Comparison of ENCODE assay signal across 13 cellular contexts in the genomic region with DNA sequence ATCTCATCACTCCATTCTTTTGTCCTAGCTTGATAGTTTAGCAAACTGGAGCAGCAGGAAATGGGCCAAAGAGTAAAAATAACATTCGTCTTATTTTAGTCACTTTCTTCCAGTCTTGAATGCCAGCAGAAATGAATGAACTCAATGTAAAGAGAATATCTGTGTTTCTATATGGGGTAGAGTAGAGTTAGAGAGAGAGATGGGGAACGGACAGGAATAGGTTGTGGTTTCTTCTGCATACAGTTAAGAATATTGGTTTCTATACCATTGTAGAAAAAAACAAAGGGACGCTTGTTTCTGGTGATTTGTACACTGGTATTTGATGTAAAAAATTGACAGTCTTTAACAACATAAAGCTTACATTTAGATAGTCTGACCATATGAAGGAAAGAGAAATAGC. TPM values are rescaled to one million over a fixed set of nuclear protein-coding genes. Genes with fewer than 3 reads are reported as not detected.
DNase-seq lines count a peak whose midpoint lies in the region; ATAC-seq and TF ChIP-seq lines count a peak whose summit lies in the region.
"Had no signal": no experiment of that assay in that cellular context is flagged by ENCODE, and none has a peak within 500 bp of the region (broad histone marks: within the 10 kb centered on the region; RNA-seq: fewer than 3 reads in every experiment).

No MANE protein-coding gene starts in this region.

- no peaks in the 10 kb centered on the region for H3K9me3 Mint-ChIP-seq in activated CD4-positive, alpha-beta T cell treated with anti-CD3 and anti-CD28 coated beads for 36 hours (ENCODE audit: low read depth)
- no peaks in the 10 kb centered on the region for H3K9me3 Mint-ChIP-seq in natural killer cell

- peaks cover 8% of the 10 kb centered on the region for H3K36me3 Mint-ChIP-seq in activated CD4-positive, alpha-beta T cell treated with anti-CD3 and anti-CD28 coated beads for 36 hours (ENCODE audit: low read depth)
- no peaks in the 10 kb centered on the region for H3K36me3 Mint-ChIP-seq in natural killer cell

- DNase-seq in activated CD4-positive, alpha-beta T cell treated with anti-CD3 and anti-CD28 coated beads for 36 hours: no peak
- DNase-seq in activated CD4-positive, alpha-beta T cell treated with anti-CD3 and anti-CD28 coated beads, Interleukin-2, amount 50 U/mL, for 48 hours: no peak
- DNase-seq in natural killer cell (no peak), NCI-H345 treated with DMSO at 0.1 percent for 48 hours (lab: John Stamatoyannopoulos, UW; ENCODE audit: unreplicated experiment) (no peak), mucosa of descending colon (no peak), hypothalamus (lab: John Stamatoyannopoulos, UW) (no peak)
- DNase-seq: kidney, MG63, NCI-H446 treated with DMSO at 0.1 percent for 48 hours had no signal

- CTCF ChIA-PET in activated CD4-positive, alpha-beta T cell treated with anti-CD3 and anti-CD28 coated beads for 36 hours (lab: Charles Lee): interaction anchor here (0.5 to 2.6 kb wide), 5 partner anchors 11 to 1085 kb away, joined by 3 to 9 read pairs (median 3); no protein-coding TSS in a partner anchor

- no peak for ATAC-seq in activated CD4-positive, alpha-beta T cell treated with anti-CD3 and anti-CD28 coated beads for 36 hours
- peak; percentile 72 for ATAC-seq in GM21786 (IDR thresholded peaks at IDR 0.05; ENCODE audit: unreplicated experiment)
- ATAC-seq in natural killer cell: peak in 1 of 3 donors; percentile 35
- ATAC-seq in mucosa of descending colon: no peak
- ATAC-seq: A549 had no signal

- H3K27me3 Mint-ChIP-seq in activated CD4-positive, alpha-beta T cell treated with anti-CD3 and anti-CD28 coated beads for 36 hours: no peaks in the 10 kb centered on the region
- H3K27me3 Mint-ChIP-seq in natural killer cell (ENCODE audit: low read depth in 2 of 2): no peaks in the 10 kb centered on the region

- peak overlapping the region; percentile 98 for H3K4me2 ChIP-seq in Loucy (ENCODE audit: low read depth, low read length, poor library complexity, severe bottlenecking)
- H3K4me2 ChIP-seq: A549 had no signal

- H3K36me3 ChIP-seq in Loucy (ENCODE audit: insufficient read depth, low read length): 0 out of 2 replicates have a peak, but pooled peaks cover 5% of the 10 kb centered on the region
- no peaks in the 10 kb centered on the region for H3K36me3 ChIP-seq in mucosa of descending colon (ENCODE audit: low read depth)
- H3K36me3 ChIP-seq: MG63 had no signal

- H3F3A ChIP-seq in Loucy (ENCODE audit: low read depth): no peaks in the 10 kb centered on the region

- H3K4me3 Mint-ChIP-seq in activated CD4-positive, alpha-beta T cell treated with anti-CD3 and anti-CD28 coated beads for 36 hours: peak overlapping the region; percentile 67
- H3K4me3 Mint-ChIP-seq in natural killer cell: peak overlapping the region; percentile 72

- intact Hi-C loops in activated CD4-positive, alpha-beta T cell treated with anti-CD3 and anti-CD28 coated beads for 36 hours (cut with DNase I, micrococcal nuclease): loop anchor here in 1 of 2 experiments (5.0 to 10.0 kb wide), 3 partner anchors 56 to 639 kb away; no protein-coding TSS in a partner anchor
- intact Hi-C loops in natural killer cell (cut with micrococcal nuclease): no loop called here
- intact Hi-C loops in mucosa of descending colon (cut with DNase I, micrococcal nuclease): no loop called here

- H4K20me1 ChIP-seq in Loucy (ENCODE audit: insufficient read depth, low read length, poor library complexity, severe bottlenecking): no peaks in the 10 kb centered on the region

- H3K4me1 Mint-ChIP-seq in activated CD4-positive, alpha-beta T cell treated with anti-CD3 and anti-CD28 coated beads for 36 hours: peaks cover 58% of the 10 kb centered on the region
- peaks cover 70 to 71% of the 10 kb centered on the region in 2 donors for H3K4me1 Mint-ChIP-seq in natural killer cell

- H3K79me2 ChIP-seq in Loucy (ENCODE audit: insufficient read depth, low read length): peaks cover 100% of the 10 kb centered on the region

- POLR2A ChIA-PET in activated CD4-positive, alpha-beta T cell treated with anti-CD3 and anti-CD28 coated beads for 36 hours (lab: Charles Lee): no interaction called here

- H3K4me3 ChIP-seq in Loucy (ENCODE audit: low read length, poor library complexity, severe bottlenecking): peak overlapping the region; percentile 78
- H3K4me3 ChIP-seq in mucosa of descending colon: no peak overlapping the region
- H3K4me3 ChIP-seq: A549, MG63, SK-N-MC had no signal

- TF ChIP-seq CTCF in Loucy (conservative IDR thresholded peaks at IDR 0.05; ENCODE audit: low read length) (no peak), natural killer cell (IDR thresholded peaks at IDR 0.05) (no peak), mucosa of descending colon (IDR thresholded peaks at IDR 0.05) (no peak)

- H2AFZ ChIP-seq in Loucy (ENCODE audit: low read length): no peak overlapping the region

- H3K9ac ChIP-seq in Loucy (ENCODE audit: low read depth, low read length, poor library complexity, severe bottlenecking): peak overlapping the region; percentile 97

- H3K9me3 ChIP-seq in Loucy (ENCODE audit: insufficient read depth, low read depth, low read length) (no peaks in the 10 kb centered on the region), mucosa of descending colon (no peaks in the 10 kb centered on the region)
- H3K9me3 ChIP-seq: A549, MG63 had no signal

- peak overlapping the region; percentile 89 for H3K27ac Mint-ChIP-seq in activated CD4-positive, alpha-beta T cell treated with anti-CD3 and anti-CD28 coated beads for 36 hours
- peak overlapping the region; percentile 89 to 99 for H3K27ac Mint-ChIP-seq in natural killer cell

- H3K4me1 ChIP-seq in Loucy (ENCODE audit: insufficient read depth, low read length, poor library complexity, severe bottlenecking): peaks cover 79% of the 10 kb centered on the region
- no peaks in the 10 kb centered on the region for H3K4me1 ChIP-seq in mucosa of descending colon (ENCODE audit: low read depth)
- H3K4me1 ChIP-seq: A549 had no signal

- no peaks in the 10 kb centered on the region for H3K9me2 ChIP-seq in Loucy (replicated peaks; ENCODE audit: low read depth, low read length)

- no peaks in the 10 kb centered on the region for H3K27me3 ChIP-seq in Loucy (ENCODE audit: insufficient read depth, low read length, poor library complexity, severe bottlenecking)
- H3K27me3 ChIP-seq: MG63 had no signal

RNA-seq across cellular contexts. Expression of gene GPR174, which starts 8.9 kb away (rescaled TPM):
- total RNA-seq in activated CD4-positive, alpha-beta T cell treated with anti-CD3 and anti-CD28 coated beads for 36 hours: 1 to 10 TPM; 8.5 to 9.9 TPM
- 10 to 100 TPM; 39.2 to 58.2 (median 51.4) TPM for total RNA-seq in natural killer cell
- total RNA-seq in mucosa of descending colon: 1 to 10 TPM; 1.2 to 2.3 (median 1.3) TPM
